22 cellular contexts compared by ENCODE assay signal in the genomic region with DNA sequence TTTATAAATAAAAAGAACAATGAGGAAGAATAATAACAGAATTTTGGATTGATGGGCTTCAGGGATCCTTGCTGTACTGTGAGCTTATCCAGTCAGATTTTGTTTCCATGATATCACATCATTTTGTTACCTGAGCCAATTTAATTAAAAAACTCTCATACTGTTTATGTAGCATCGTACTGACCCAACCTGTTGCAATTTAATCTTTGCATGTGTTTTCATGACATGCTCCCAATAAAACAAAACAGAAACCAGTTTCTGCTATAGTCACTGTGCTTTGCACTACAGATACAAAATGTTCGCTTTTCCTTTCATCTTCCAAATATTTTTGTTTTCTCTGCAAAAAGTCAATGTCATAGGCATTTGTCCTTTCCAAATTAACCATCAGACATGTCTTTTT.
"Had no signal": no experiment of that assay in that cellular context is flagged by ENCODE, and none has a peak within 500 bp of the region (broad histone marks: within the 10 kb centered on the region; RNA-seq: fewer than 3 reads in every experiment).

No MANE protein-coding gene starts in this region.

- ATAC-seq: activated T-cell treated with anti-CD3 and anti-CD28 coated beads, Interleukin-2, amount 50 U/mL, for 4 hours; psoas muscle; right cardiac atrium had no signal

- H3K4me3 ChIP-seq: dorsolateral prefrontal cortex, left ventricle myocardium inferior, psoas muscle, skin epidermis had no signal

- FAIRE-seq: colon, frontal cortex had no signal

- DNase-seq: activated CD4-positive, alpha-beta T cell treated with anti-CD3 and anti-CD28 coated beads, Interleukin-2, amount 50 U/mL, for 1 hour; activated CD4-positive, CD25-positive, alpha-beta regulatory T cell treated with anti-CD3 and anti-CD28 coated beads, Interleukin-2, amount 50 U/mL, for 72 hours; activated CD8-positive, alpha-beta memory T cell treated with anti-CD3 and anti-CD28 coated beads, Interleukin-2, amount 50 U/mL, for 4 hours; activated naive CD4-positive, alpha-beta T cell treated with anti-CD3 and anti-CD28 coated beads for 36 hours; activated T-cell treated with anti-CD3 and anti-CD28 coated beads, Interleukin-2, amount 50 U/mL, for 4 hours; anterior cingulate cortex; brain microvascular endothelial cell; central memory CD4-positive, alpha-beta T cell; dorsolateral prefrontal cortex; endodermal cell; erythroblast; head of caudate nucleus; left ventricle myocardium inferior; mammary epithelial cell; psoas muscle; right cardiac atrium; stimulated activated CD4-positive, alpha-beta T cell treated with anti-CD3 and anti-CD28 coated beads, Interleukin-15, amount 100 ng/mL, for 24 hours; stimulated activated CD4-positive, alpha-beta T cell treated with anti-CD3 and anti-CD28 coated beads, Interleukin-2, amount 100 ng/mL, for 48 hours; trophoblast cell had no signal

- H3K27me3 ChIP-seq: brain microvascular endothelial cell had no signal

- H3K9me3 ChIP-seq: left ventricle myocardium inferior, psoas muscle had no signal

- H3K36me3 ChIP-seq: brain microvascular endothelial cell, left ventricle myocardium inferior had no signal

- H3K27ac ChIP-seq: brain microvascular endothelial cell, dorsolateral prefrontal cortex, left ventricle myocardium inferior, psoas muscle had no signal
